Comparison of ENCODE assay signal across 7 cellular contexts in the genomic region with DNA sequence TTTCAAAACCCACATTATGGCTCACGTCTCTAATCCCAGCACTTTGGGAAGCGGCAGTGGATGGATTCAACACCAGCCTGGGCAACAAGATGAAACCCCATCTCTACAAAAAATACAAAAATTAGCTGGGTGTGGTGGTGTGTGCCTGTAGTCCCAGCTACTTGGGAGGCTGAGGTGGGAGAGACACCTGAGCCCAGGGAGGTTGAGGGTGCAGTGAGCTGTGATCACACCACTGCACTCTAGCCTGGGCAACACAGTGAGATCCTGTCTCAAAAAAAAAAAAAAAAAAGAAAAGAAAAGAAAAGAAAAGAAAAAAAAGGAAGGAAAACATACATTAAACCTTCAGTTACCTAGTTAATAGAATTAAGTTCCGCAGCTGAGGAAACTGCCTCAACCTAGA. TPM values are rescaled to one million over a fixed set of nuclear protein-coding genes. Genes with fewer than 3 reads are reported as not detected.
A peak's percentile ranks its signal among the peaks of the same experiment; 100 is the strongest.
DNase-seq lines count a peak whose midpoint lies in the region; ATAC-seq and TF ChIP-seq lines count a peak whose summit lies in the region.
"Not testable (repeated sequence)": the region's sequence is repeated elsewhere in the genome, so short reads cannot be mapped to it uniquely, and the experiment has no call there.

No MANE protein-coding gene starts in this region.

- DNase-seq in GM23248; T-helper 17 cell; activated naive CD4-positive, alpha-beta T cell treated with anti-CD3 and anti-CD28 coated beads for 36 hours; chondrocyte (ENCODE audit: low spot score); right atrium auricular region (ENCODE audit: low spot score); stimulated activated naive CD8-positive, alpha-beta T cell treated with anti-CD3 and anti-CD28 coated beads, Interleukin-15, amount 100 ng/mL, for 72 hours: not testable (repeated sequence)

- H3K36me3 Mint-ChIP-seq in T-helper 17 cell (ENCODE audit: low read depth); activated naive CD4-positive, alpha-beta T cell treated with anti-CD3 and anti-CD28 coated beads for 36 hours (ENCODE audit: low read depth); chondrocyte (ENCODE audit: low read depth): not testable (repeated sequence)

- TF ChIP-seq EP300 in neural cell (conservative IDR thresholded peaks at IDR 0.05; ENCODE audit: poor library complexity, severe bottlenecking) = not testable (repeated sequence)

- peak overlapping the region; percentile 96 for H3K27ac Mint-ChIP-seq in T-helper 17 cell
- peak overlapping the region; percentile 74 for H3K27ac Mint-ChIP-seq in activated naive CD4-positive, alpha-beta T cell treated with anti-CD3 and anti-CD28 coated beads for 36 hours
- peak overlapping the region; percentile 76 for H3K27ac Mint-ChIP-seq in chondrocyte (ENCODE audit: unreplicated experiment)
- H3K27ac Mint-ChIP-seq in stimulated activated naive CD8-positive, alpha-beta T cell treated with anti-CD3 and anti-CD28 coated beads, Interleukin-15, amount 100 ng/mL, for 72 hours = peak overlapping the region in 1 of 2 donors; percentile 86

- not testable (repeated sequence) for H2AFZ ChIP-seq in GM23248; neural cell (ENCODE audit: low read depth, low read length)

- H3K9me3 ChIP-seq in GM23248 (ENCODE audit: low read depth); T-helper 17 cell (ENCODE audit: control insufficient read depth, low read length, poor library complexity, severe bottlenecking); right atrium auricular region; neural cell (ENCODE audit: low read length): not testable (repeated sequence)

- in situ Hi-C loops in GM23248 (cut with MboI) = loop anchor here (10.0 kb wide), 1 partner anchor 174 kb away; no protein-coding TSS in a partner anchor

- not testable (repeated sequence) for H4K20me1 ChIP-seq in GM23248 (ENCODE audit: insufficient read depth); neural cell (ENCODE audit: insufficient read depth)

- H3F3A ChIP-seq in GM23248 (ENCODE audit: insufficient read depth) = peaks cover 55% of the 10 kb centered on the region
- not testable (repeated sequence) for H3F3A ChIP-seq in neural cell (ENCODE audit: insufficient read depth, low read length, poor library complexity, severe bottlenecking)

- H3K4me3 Mint-ChIP-seq in T-helper 17 cell; activated naive CD4-positive, alpha-beta T cell treated with anti-CD3 and anti-CD28 coated beads for 36 hours; chondrocyte (ENCODE audit: unreplicated experiment): not testable (repeated sequence)
- H3K4me3 Mint-ChIP-seq in stimulated activated naive CD8-positive, alpha-beta T cell treated with anti-CD3 and anti-CD28 coated beads, Interleukin-15, amount 100 ng/mL, for 72 hours = peak overlapping the region; percentile 61 to 81

- not testable (repeated sequence) for H3K27me3 ChIP-seq in GM23248 (replicated peaks; ENCODE audit: insufficient read depth); right atrium auricular region; neural cell (ENCODE audit: insufficient read depth, low read depth, low read length)

- intact Hi-C loops in activated naive CD4-positive, alpha-beta T cell treated with anti-CD3 and anti-CD28 coated beads for 36 hours (cut with micrococcal nuclease) = loop anchor here (1.0 to 5.0 kb wide), 2 partner anchors 42 to 384 kb away; no protein-coding TSS in a partner anchor

- H3K27me3 Mint-ChIP-seq in T-helper 17 cell; activated naive CD4-positive, alpha-beta T cell treated with anti-CD3 and anti-CD28 coated beads for 36 hours (ENCODE audit: low read depth); chondrocyte (ENCODE audit: low read depth); stimulated activated naive CD8-positive, alpha-beta T cell treated with anti-CD3 and anti-CD28 coated beads, Interleukin-15, amount 100 ng/mL, for 72 hours: not testable (repeated sequence)

- H3K9me2 ChIP-seq in GM23248 (ENCODE audit: insufficient read depth); neural cell (ENCODE audit: insufficient read depth, low read length): not testable (repeated sequence)

- 0 out of 2 replicates have a peak overlapping the region, but pooled peaks have one; percentile 36 for H3K9ac ChIP-seq in GM23248
- not testable (repeated sequence) for H3K9ac ChIP-seq in neural cell (ENCODE audit: low read length)

- H3K4me1 Mint-ChIP-seq in T-helper 17 cell = peaks cover 36% of the 10 kb centered on the region
- H3K4me1 Mint-ChIP-seq in activated naive CD4-positive, alpha-beta T cell treated with anti-CD3 and anti-CD28 coated beads for 36 hours (ENCODE audit: low read depth) = peaks cover 70% of the 10 kb centered on the region
- peaks cover 36% of the 10 kb centered on the region for H3K4me1 Mint-ChIP-seq in chondrocyte (ENCODE audit: low read depth)
- peaks cover 61% of the 10 kb centered on the region for H3K4me1 Mint-ChIP-seq in stimulated activated naive CD8-positive, alpha-beta T cell treated with anti-CD3 and anti-CD28 coated beads, Interleukin-15, amount 100 ng/mL, for 72 hours

- peak overlapping the region; percentile 30 for H3K27ac ChIP-seq in GM23248
- H3K27ac ChIP-seq in right atrium auricular region = peak overlapping the region; percentile 91 to 92
- H3K27ac ChIP-seq in neural cell (ENCODE audit: low read length) = peak overlapping the region; percentile 73

- not testable (repeated sequence) for TF ChIP-seq CTCF in chondrocyte (IDR thresholded peaks at IDR 0.05); right atrium auricular region (IDR thresholded peaks at IDR 0.05); neural cell (IDR thresholded peaks at IDR 0.05; ENCODE audit: poor library complexity, severe bottlenecking)

- CTCF ChIA-PET in activated naive CD4-positive, alpha-beta T cell treated with anti-CD3 and anti-CD28 coated beads for 36 hours (lab: Charles Lee) = interaction anchor here (0.6 kb wide), 1 partner anchor 46 kb away, joined by 4 read pairs; no protein-coding TSS in a partner anchor

- WGBS in GM23248 (ENCODE audit: low coverage in 1 of 2, low lambda C conversion rate in 2 of 2, missing lambda C conversion rate in 2 of 2), 2 experiments = 93 to 100% methylated on average over 3 of the region's 3 CpGs

- not testable (repeated sequence) for H3K36me3 ChIP-seq in GM23248 (ENCODE audit: low read depth); right atrium auricular region; neural cell (ENCODE audit: insufficient read depth, low read length)

- not testable (repeated sequence) for H3K79me2 ChIP-seq in GM23248 (ENCODE audit: insufficient read depth); neural cell (replicated peaks; ENCODE audit: insufficient read depth, low read length)

- H3K4me2 ChIP-seq in GM23248 (ENCODE audit: unreplicated experiment) = peak overlapping the region; percentile 43
- not testable (repeated sequence) for H3K4me2 ChIP-seq in neural cell (ENCODE audit: low read length)

- H3K4me3 ChIP-seq in GM23248; right atrium auricular region; neural cell (ENCODE audit: low read length): not testable (repeated sequence)

- H3K9me3 Mint-ChIP-seq in activated naive CD4-positive, alpha-beta T cell treated with anti-CD3 and anti-CD28 coated beads for 36 hours; chondrocyte (ENCODE audit: low read depth); stimulated activated naive CD8-positive, alpha-beta T cell treated with anti-CD3 and anti-CD28 coated beads, Interleukin-15, amount 100 ng/mL, for 72 hours: not testable (repeated sequence)

- peaks cover 48% of the 10 kb centered on the region for H3K4me1 ChIP-seq in GM23248 (ENCODE audit: insufficient read depth)
- peaks cover 0 to 43% of the 10 kb centered on the region in 2 donors for H3K4me1 ChIP-seq in right atrium auricular region

- not testable (repeated sequence) for TF ChIP-seq RAD21 in neural cell (conservative IDR thresholded peaks at IDR 0.05)

- ATAC-seq in T-helper 17 cell; stimulated activated naive CD8-positive, alpha-beta T cell treated with anti-CD3 and anti-CD28 coated beads, Interleukin-15, amount 100 ng/mL, for 72 hours: not testable (repeated sequence)

RNA-seq across cellular contexts. Expression of a gene that starts 35.8 kb away (rescaled TPM):
- 11.6 and 47.7 TPM in 2 replicates for total RNA-seq in GM23248 (2014; rRNA removed; shearing (Covaris generic))
- 45.8 and 53.3 TPM in 2 replicates for polyA plus RNA-seq in GM23248 (2016; fragmentation: Nextera tagmentation; extraction: Ambion mirVana)
- total RNA-seq in T-helper 17 cell = 10 to 100 TPM; 72.3 to 72.7 TPM
- 10 to 100 TPM; 48.6 to 49.2 TPM for total RNA-seq in activated naive CD4-positive, alpha-beta T cell treated with anti-CD3 and anti-CD28 coated beads for 36 hours
- total RNA-seq in chondrocyte = 74.7 to 85.4 TPM (median 75.2 TPM) in 3 replicates
- total RNA-seq in right atrium auricular region = 10 to 100 TPM; 29.9 to 31.6 TPM
- polyA plus RNA-seq in neural cell = 16.6 and 24.1 TPM in 2 replicates
- polyA minus RNA-seq in neural cell = 28.0 and 36.3 TPM in 2 replicates

Comparison
In these comparisons a context has a peak if more than half of its experiments do, and no peak if none do; other contexts are left out.
1. H3K27ac ChIP-seq: peak in every context shown above with its lines; median percentile 92 in right atrium auricular region; 73 in neural cell; 30 in GM23248.